18 cellular contexts compared by ENCODE assay signal in genomic region chr14:97412933-97413574, GRCh38.
DNase-seq lines count a peak whose midpoint lies in the region; ATAC-seq and TF ChIP-seq lines count a peak whose summit lies in the region.
"Had no signal": no experiment of that assay in that cellular context is flagged by ENCODE, and none has a peak within 500 bp of the region (broad histone marks: within the 10 kb centered on the region; RNA-seq: fewer than 3 reads in every experiment).

No MANE protein-coding gene starts in this region.

- H3K27me3 ChIP-seq in iPS-20b (ENCODE audit: insufficient read depth, low read length) (peaks cover 63% of the 10 kb centered on the region), smooth muscle cell (ENCODE audit: low read depth) (peaks cover 82% of the 10 kb centered on the region), osteoblast (ENCODE audit: insufficient read depth, low read length) (no peaks in the 10 kb centered on the region)

- H3K9ac ChIP-seq in iPS-20b (ENCODE audit: low read depth, low read length) (peak overlapping the region; percentile 66; the same call in 1 of the 2 replicates), smooth muscle cell (ENCODE audit: low read depth) (no peak overlapping the region)

- H4K20me1 ChIP-seq in smooth muscle cell (ENCODE audit: low read depth) (no peaks in the 10 kb centered on the region), osteoblast (ENCODE audit: insufficient read depth, low read length) (no peaks in the 10 kb centered on the region)

- no peak for ATAC-seq in HG03460 (IDR thresholded peaks at IDR 0.05; ENCODE audit: unreplicated experiment)
- ATAC-seq: right lobe of liver had no signal

- H3K9me3 ChIP-seq in iPS-20b (ENCODE audit: insufficient read depth, low read depth, low read length) = no peaks in the 10 kb centered on the region
- H3K9me3 ChIP-seq in smooth muscle cell (replicated peaks; ENCODE audit: low read depth) = no peaks in the 10 kb centered on the region
- H3K9me3 ChIP-seq in osteoblast (ENCODE audit: low read depth, low read length) = no peaks in the 10 kb centered on the region
- H3K9me3 ChIP-seq: colonic mucosa, Peyer's patch, right lobe of liver had no signal

- no peaks in the 10 kb centered on the region for H3K79me2 ChIP-seq in smooth muscle cell (ENCODE audit: low read depth)
- H3K79me2 ChIP-seq in osteoblast (ENCODE audit: insufficient read depth, low read length) = no peaks in the 10 kb centered on the region

- no peaks in the 10 kb centered on the region for H3F3A ChIP-seq in smooth muscle cell (ENCODE audit: low read depth)

- WGBS in smooth muscle cell (ENCODE audit: low lambda C conversion rate) = 4% methylated on average over 21 of the region's 21 CpGs

- no peak overlapping the region for H3K27ac ChIP-seq in iPS-20b (ENCODE audit: low read length)
- H3K27ac ChIP-seq in smooth muscle cell (ENCODE audit: low read depth) = no peak overlapping the region
- H3K27ac ChIP-seq in osteoblast (ENCODE audit: low read depth, low read length) = no peak overlapping the region
- H3K27ac ChIP-seq: 22Rv1, colonic mucosa, Peyer's patch, right lobe of liver had no signal

- DNase-seq in NCI-H82 (lab: John Stamatoyannopoulos, UW) = peak; percentile 11
- no peak for DNase-seq in NCI-H82 treated with DMSO at 0.1 percent for 48 hours (lab: John Stamatoyannopoulos, UW; ENCODE audit: unreplicated experiment)
- DNase-seq in astrocyte of the hippocampus (ENCODE audit: low read depth, low spot score) = peak; percentile 18
- no peak for DNase-seq in smooth muscle cell (lab: John Stamatoyannopoulos, UW; ENCODE audit: unreplicated experiment)
- DNase-seq in osteoblast (ENCODE audit: insufficient read length, low spot score, missing footprints) = no peak
- DNase-seq in GDM1 (lab: John Stamatoyannopoulos, UW) = no peak
- DNase-seq: activated CD4-positive, alpha-beta T cell treated with anti-CD3 and anti-CD28 coated beads for 48 hours; activated T-cell treated with anti-CD3 and anti-CD28 coated beads, Interleukin-2, amount 50 U/mL, for 24 hours; colonic mucosa; islet precursor cell; KG1; NCI-H1436; Peyer's patch; right lobe of liver; stimulated activated naive CD4-positive, alpha-beta T cell had no signal

- H3K4me3 ChIP-seq in iPS-20b (ENCODE audit: low read length) (peak overlapping the region; percentile 64), smooth muscle cell (peak overlapping the region; percentile 52), osteoblast (ENCODE audit: insufficient read depth, low read length) (no peak overlapping the region)
- H3K4me3 ChIP-seq: colonic mucosa had no signal

- no peak for TF ChIP-seq CTCF in smooth muscle cell (IDR thresholded peaks at IDR 0.05; ENCODE audit: borderline replicate concordance, insufficient read depth, poor library complexity, severe bottlenecking)
- TF ChIP-seq CTCF in osteoblast (IDR thresholded peaks at IDR 0.05; ENCODE audit: extremely low read depth, low read depth, low read length) = no peak

- H3K36me3 ChIP-seq in iPS-20b (ENCODE audit: insufficient read depth, low read depth, low read length) = no peaks in the 10 kb centered on the region
- no peaks in the 10 kb centered on the region for H3K36me3 ChIP-seq in smooth muscle cell (ENCODE audit: low read depth)
- H3K36me3 ChIP-seq in osteoblast (ENCODE audit: insufficient read depth, low read length) = no peaks in the 10 kb centered on the region
- H3K36me3 ChIP-seq: colonic mucosa, Peyer's patch, right lobe of liver had no signal

- H3K4me2 ChIP-seq in smooth muscle cell = peak overlapping the region; percentile 92
- no peak overlapping the region for H3K4me2 ChIP-seq in osteoblast (ENCODE audit: insufficient read depth, low read length)

- peaks cover 54% of the 10 kb centered on the region for H3K4me1 ChIP-seq in iPS-20b (ENCODE audit: insufficient read depth, low read length)
- H3K4me1 ChIP-seq in smooth muscle cell (ENCODE audit: low read depth) = peaks cover 34% of the 10 kb centered on the region
- no peaks in the 10 kb centered on the region for H3K4me1 ChIP-seq in osteoblast (ENCODE audit: insufficient read depth, low read length)
- H3K4me1 ChIP-seq: colonic mucosa had no signal

- peak overlapping the region; percentile 80 for H2AFZ ChIP-seq in smooth muscle cell (ENCODE audit: low read depth)
- no peak overlapping the region for H2AFZ ChIP-seq in osteoblast (ENCODE audit: low read length)

Comparison
In these comparisons a context has a peak if more than half of its experiments do, and no peak if none do; other contexts are left out.
1. DNase-seq: peak in NCI-H82 (single experiment) and astrocyte of the hippocampus (single experiment); none in NCI-H82 treated with DMSO at 0.1 percent for 48 hours (single experiment), smooth muscle cell (single experiment), osteoblast (single experiment) and GDM1 (single experiment).